9 cellular contexts compared by ENCODE assay signal in the genomic region with DNA sequence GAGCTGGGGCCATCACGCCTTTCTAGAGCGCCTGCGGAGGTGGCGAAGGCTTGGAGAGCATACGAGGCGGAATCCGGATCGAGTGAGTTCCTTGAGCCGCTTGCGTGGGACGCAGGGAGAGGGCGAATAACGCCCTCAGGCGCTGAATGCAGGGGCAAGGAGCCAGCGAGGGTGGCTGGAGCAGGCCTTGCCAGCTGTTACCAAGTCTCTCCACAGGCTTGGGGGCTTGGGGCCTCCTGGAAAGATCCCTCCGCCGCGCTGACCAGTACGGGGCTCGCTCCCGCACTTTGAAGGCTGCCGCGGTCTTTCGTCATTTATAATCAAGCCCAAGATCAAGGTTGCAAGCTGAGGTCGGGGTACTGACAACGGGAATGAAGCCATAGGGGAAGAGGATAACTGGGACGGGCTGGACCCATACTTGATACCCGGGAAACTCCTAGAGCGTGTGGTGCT. TPM values are rescaled to one million over a fixed set of nuclear protein-coding genes. Genes with fewer than 3 reads are reported as not detected.
DNase-seq lines count a peak whose midpoint lies in the region; ATAC-seq and TF ChIP-seq lines count a peak whose summit lies in the region.
"Had no signal": no experiment of that assay in that cellular context is flagged by ENCODE, and none has a peak within 500 bp of the region (broad histone marks: within the 10 kb centered on the region; RNA-seq: fewer than 3 reads in every experiment).

No MANE protein-coding gene starts in this region.

- H3K9ac ChIP-seq in endodermal cell (ENCODE audit: extremely low read depth, low read length, poor library complexity, severe bottlenecking) = peak overlapping the region; percentile 31

- H3K4me1 ChIP-seq in endodermal cell (ENCODE audit: control insufficient read depth, insufficient read depth, low read length) (no peaks in the 10 kb centered on the region), mesodermal cell (ENCODE audit: control insufficient read depth, insufficient read depth, low read length, poor library complexity, severe bottlenecking) (peaks cover 3% of the 10 kb centered on the region), uterus (no peaks in the 10 kb centered on the region)

- H3K27ac Mint-ChIP-seq in endodermal cell = no peak overlapping the region

- 1 to 2% methylated on average over 13 to 29 of the region's 29 CpGs for WGBS in endodermal cell (ENCODE audit: insufficient coverage in 1 of 2, insufficient read length in 1 of 2), 2 experiments
- 0% methylated on average over 26 to 29 of the region's 29 CpGs for WGBS in mesodermal cell (ENCODE audit: insufficient coverage in 2 of 2), 2 experiments

- peaks cover 66% of the 10 kb centered on the region for H3K27me3 Mint-ChIP-seq in endodermal cell (ENCODE audit: insufficient read depth)

- no peaks in the 10 kb centered on the region for H3K36me3 Mint-ChIP-seq in endodermal cell (ENCODE audit: low read depth)
- H3K36me3 Mint-ChIP-seq: IgD-negative memory B cell had no signal

- intact Hi-C loops in Right ventricle myocardium inferior (cut with DNase I) (no loop called here), cardiac septum (cut with DNase I) (loop anchor here (10.0 kb wide), 1 partner anchor 336 kb away; no protein-coding TSS in a partner anchor), uterus (cut with DNase I; ENCODE audit: low total_unique reads) (no loop called here)

- peaks cover 28% of the 10 kb centered on the region for H3K4me1 Mint-ChIP-seq in endodermal cell

- peak; percentile 21 for ATAC-seq in Right ventricle myocardium inferior
- no peak for ATAC-seq in HG03442 (IDR thresholded peaks at IDR 0.05; ENCODE audit: unreplicated experiment)
- no peak for ATAC-seq in GM18502 (IDR thresholded peaks at IDR 0.05; ENCODE audit: poor library complexity, unreplicated experiment)

- H3K4me3 Mint-ChIP-seq in endodermal cell = peak overlapping the region; percentile 61

- TF ChIP-seq CTCF in endodermal cell (conservative IDR thresholded peaks at IDR 0.05) (no peak), uterus (IDR thresholded peaks at IDR 0.05) (no peak)

- H3K9me3 ChIP-seq in endodermal cell (ENCODE audit: control insufficient read depth, low read length) (no peaks in the 10 kb centered on the region), mesodermal cell (ENCODE audit: control insufficient read depth, low read length) (no peaks in the 10 kb centered on the region), uterus (no peaks in the 10 kb centered on the region)

- DNase-seq in Right ventricle myocardium inferior (ENCODE audit: missing footprints) (peak; percentile 63), cardiac septum (ENCODE audit: low spot score) (no peak), endodermal cell (peak; percentile 90), uterus (peak; percentile 32 to 35), medulla oblongata (ENCODE audit: extremely low spot score) (no peak)

- H3K9me3 Mint-ChIP-seq in endodermal cell = no peaks in the 10 kb centered on the region

- no peak for TF ChIP-seq POLR2A in uterus (IDR thresholded peaks at IDR 0.05)

- H3K36me3 ChIP-seq in endodermal cell (ENCODE audit: control insufficient read depth, insufficient read depth, low read length) (no peaks in the 10 kb centered on the region), mesodermal cell (ENCODE audit: control insufficient read depth, insufficient read depth, low read length) (no peaks in the 10 kb centered on the region), uterus (no peaks in the 10 kb centered on the region)

- peak overlapping the region; percentile 91 for H3K4me3 ChIP-seq in endodermal cell (ENCODE audit: low read length)
- peak overlapping the region; percentile 70 for H3K4me3 ChIP-seq in mesodermal cell (ENCODE audit: extremely low read depth, insufficient read depth, low read length, poor library complexity, severe bottlenecking)
- H3K4me3 ChIP-seq in uterus = peak overlapping the region; percentile 57 to 83

- H3K27me3 ChIP-seq in endodermal cell (ENCODE audit: control insufficient read depth, insufficient read depth, low read length, poor library complexity, severe bottlenecking) (peaks cover 20% of the 10 kb centered on the region), uterus (no peaks in the 10 kb centered on the region)

- no peak overlapping the region for H3K27ac ChIP-seq in endodermal cell (ENCODE audit: low read depth, low read length)
- peak overlapping the region; percentile 59 for H3K27ac ChIP-seq in mesodermal cell (ENCODE audit: low read depth, low read length, severe bottlenecking)
- peak overlapping the region; percentile 34 to 75 for H3K27ac ChIP-seq in uterus

RNA-seq across cellular contexts. Expression of gene FLRT2, which starts 1.2 kb away (rescaled TPM):
- total RNA-seq in Right ventricle myocardium inferior = 3.4 TPM
- total RNA-seq in cardiac septum = 6.3 TPM
- total RNA-seq in endodermal cell = 10 to 100 TPM; 26.8 to 36.4 TPM
- 11.4 TPM for polyA plus RNA-seq in endodermal cell (2013, experiment 1 of 2)
- 9.7 TPM for polyA plus RNA-seq in endodermal cell (2013, experiment 2 of 2)
- 82.3 TPM for polyA plus RNA-seq in mesodermal cell (2013, experiment 1 of 2)
- polyA plus RNA-seq in mesodermal cell (2013, experiment 2 of 2) = 80.4 TPM
- total RNA-seq in uterus = 10 to 100 TPM in 2 of 4 donors, 1 to 10 TPM in 2; 2.1 to 72.4 (median 9.6) TPM
- polyA plus RNA-seq: IgD-negative memory B cell had no signal

Comparison
In these comparisons a context has a peak if more than half of its experiments do, and no peak if none do; other contexts are left out.
1. DNase-seq: peak in Right ventricle myocardium inferior (single experiment), endodermal cell (single experiment) and uterus (2 of 2); none in cardiac septum (single experiment) and medulla oblongata (single experiment).
2. Peak in every context shown above with its lines, with median percentiles within 50 percentile points of each other: H3K4me3 ChIP-seq.